14 cellular contexts compared by ENCODE assay signal in the genomic region with DNA sequence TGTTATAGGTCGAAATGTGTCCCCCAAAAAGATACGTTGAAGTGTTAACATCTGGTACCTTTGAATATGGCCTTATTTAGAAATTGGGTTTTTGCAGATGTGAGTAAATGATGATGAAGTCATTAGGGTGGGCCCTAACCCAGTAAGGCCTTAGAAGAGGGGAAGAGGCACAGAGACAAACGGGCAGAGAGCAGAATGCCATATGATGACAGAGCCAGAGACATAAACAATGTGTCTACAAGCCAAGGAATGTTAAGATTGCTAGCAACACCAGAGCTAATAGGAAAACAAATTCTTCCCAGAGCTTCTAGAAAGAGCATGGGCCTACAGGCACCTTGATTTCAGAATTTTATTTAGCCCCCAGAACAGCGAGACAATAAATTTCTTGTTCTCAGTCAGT.
"Had no signal": no experiment of that assay in that cellular context is flagged by ENCODE, and none has a peak within 500 bp of the region (broad histone marks: within the 10 kb centered on the region; RNA-seq: fewer than 3 reads in every experiment).

No MANE protein-coding gene starts in this region.

- H3K36me3 ChIP-seq: gastroesophageal sphincter, tibial artery, uterus had no signal

- DNase-seq: activated CD4-positive, alpha-beta T cell treated with anti-CD3 and anti-CD28 coated beads for 4 hours; activated CD8-positive, alpha-beta memory T cell treated with anti-CD3 and anti-CD28 coated beads, Interleukin-2, amount 50 U/mL, for 4 hours; activated CD8-positive, alpha-beta T cell treated with anti-CD3 and anti-CD28 coated beads for 36 hours; activated naive CD8-positive, alpha-beta T cell treated with anti-CD3 and anti-CD28 coated beads, Interleukin-2, amount 10 ng/mL, durations not matched to agents 7 days and 5 days; activated T-cell treated with anti-CD3 and anti-CD28 coated beads, Interleukin-2, amount 50 U/mL, for 72 hours; hippocampal formation; kidney glomerular epithelial cell; midbrain; retina; T-helper 1 cell; tibial artery; uterus had no signal

- H3K4me1 ChIP-seq: gastroesophageal sphincter, tibial artery, uterus had no signal

- H3K4me3 ChIP-seq: gastroesophageal sphincter, skin epidermis, tibial artery, uterus had no signal

- H3K9me3 Mint-ChIP-seq: activated CD8-positive, alpha-beta T cell treated with anti-CD3 and anti-CD28 coated beads for 36 hours; activated naive CD8-positive, alpha-beta T cell treated with anti-CD3 and anti-CD28 coated beads, Interleukin-2, amount 10 ng/mL, durations not matched to agents 7 days and 5 days; activated T-cell treated with anti-CD3 and anti-CD28 coated beads, Interleukin-2, amount 50 U/mL, for 72 hours had no signal

- H3K4me3 Mint-ChIP-seq: activated CD8-positive, alpha-beta T cell treated with anti-CD3 and anti-CD28 coated beads for 36 hours; activated naive CD8-positive, alpha-beta T cell treated with anti-CD3 and anti-CD28 coated beads, Interleukin-2, amount 10 ng/mL, durations not matched to agents 7 days and 5 days; activated T-cell treated with anti-CD3 and anti-CD28 coated beads, Interleukin-2, amount 50 U/mL, for 72 hours had no signal

- H3K9me3 ChIP-seq: gastroesophageal sphincter, tibial artery, uterus had no signal

- ATAC-seq: activated CD8-positive, alpha-beta T cell treated with anti-CD3 and anti-CD28 coated beads for 36 hours; activated T-cell treated with anti-CD3 and anti-CD28 coated beads, Interleukin-2, amount 50 U/mL, for 72 hours; gastroesophageal sphincter had no signal

- H3K27ac Mint-ChIP-seq: activated CD8-positive, alpha-beta T cell treated with anti-CD3 and anti-CD28 coated beads for 36 hours; activated naive CD8-positive, alpha-beta T cell treated with anti-CD3 and anti-CD28 coated beads, Interleukin-2, amount 10 ng/mL, durations not matched to agents 7 days and 5 days; activated T-cell treated with anti-CD3 and anti-CD28 coated beads, Interleukin-2, amount 50 U/mL, for 72 hours had no signal

- H3K4me1 Mint-ChIP-seq: activated naive CD8-positive, alpha-beta T cell treated with anti-CD3 and anti-CD28 coated beads, Interleukin-2, amount 10 ng/mL, durations not matched to agents 7 days and 5 days had no signal

- H3K36me3 Mint-ChIP-seq: activated naive CD8-positive, alpha-beta T cell treated with anti-CD3 and anti-CD28 coated beads, Interleukin-2, amount 10 ng/mL, durations not matched to agents 7 days and 5 days had no signal

- H3K27me3 ChIP-seq: gastroesophageal sphincter, tibial artery, uterus had no signal

- H3K27ac ChIP-seq: gastroesophageal sphincter, skin epidermis, tibial artery, uterus had no signal

- H3K27me3 Mint-ChIP-seq: activated CD8-positive, alpha-beta T cell treated with anti-CD3 and anti-CD28 coated beads for 36 hours had no signal
